ENCODE assay signal across 7 cellular contexts in genomic region chr5:57003576-57003975, GRCh38. TPM values are rescaled to one million over a fixed set of nuclear protein-coding genes. Genes with fewer than 3 reads are reported as not detected.
DNase-seq lines count a peak whose midpoint lies in the region; ATAC-seq, FAIRE-seq and TF ChIP-seq lines count a peak whose summit lies in the region.
"Not testable (repeated sequence)": the region's sequence is repeated elsewhere in the genome, so short reads cannot be mapped to it uniquely, and the experiment has no call there.

No MANE protein-coding gene starts in this region.

- intact Hi-C loops in Caco-2 (cut with micrococcal nuclease; ENCODE audit: unreplicated experiment); PC-3 (cut with micrococcal nuclease); colonic mucosa (cut with DNase I); mucosa of descending colon (cut with DNase I, micrococcal nuclease): not testable (repeated sequence)

- not testable (repeated sequence) for FAIRE-seq in small intestine (lab: Jason Lieb, UNC)

- CTCF ChIA-PET in Caco-2 (lab: Charles Lee); PC-3 (lab: Charles Lee): not testable (repeated sequence)

- H3K4me2 ChIP-seq in PC-3 (ENCODE audit: low read length): peak overlapping the region; percentile 40; the same call in 1 of the 2 replicates
- not testable (repeated sequence) for H3K4me2 ChIP-seq in hepatocyte

- not testable (repeated sequence) for H4K20me1 ChIP-seq in PC-3 (ENCODE audit: low read length); hepatocyte (ENCODE audit: insufficient read depth, poor library complexity, severe bottlenecking)

- H3K9ac ChIP-seq in PC-3 (ENCODE audit: low read length); colonic mucosa (ENCODE audit: low read depth in 2 of 2, low read length in 2 of 2): not testable (repeated sequence)

- not testable (repeated sequence) for BruUV-seq in Caco-2 (replicated peaks; lab: Mats Ljungman, UMichigan); PC-3 (replicated peaks; lab: Mats Ljungman, UMichigan)

- H3K4me1 ChIP-seq in Caco-2: peaks cover 32% of the 10 kb centered on the region
- peaks cover 15% of the 10 kb centered on the region for H3K4me1 ChIP-seq in PC-3 (ENCODE audit: insufficient read depth, low read length)
- not testable (repeated sequence) for H3K4me1 ChIP-seq in colonic mucosa; hepatocyte (ENCODE audit: insufficient read depth); mucosa of descending colon (ENCODE audit: low read depth); small intestine (ENCODE audit: control insufficient read depth in 2 of 2, insufficient read depth in 1 of 2, low read depth in 1 of 2, low read length in 1 of 2)

- peaks cover 24% of the 10 kb centered on the region for H3K4me1 Mint-ChIP-seq in Caco-2 (ENCODE audit: low read depth, unreplicated experiment)
- H3K4me1 Mint-ChIP-seq in osteocyte (ENCODE audit: unreplicated experiment): not testable (repeated sequence)

- not testable (repeated sequence) for H3K4me3 ChIP-seq in Caco-2 (ENCODE audit: low read depth, low read length); PC-3 (ENCODE audit: low read length); colonic mucosa; hepatocyte; mucosa of descending colon; small intestine (ENCODE audit: low read depth in 1 of 2, low read length in 2 of 2)

- not testable (repeated sequence) for H3K36me3 ChIP-seq in Caco-2 (ENCODE audit: control insufficient read depth, insufficient read depth, low read length); PC-3 (ENCODE audit: low read depth, low read length); colonic mucosa; hepatocyte (replicated peaks; ENCODE audit: insufficient read depth, low read depth); mucosa of descending colon (ENCODE audit: low read depth); small intestine (ENCODE audit: control insufficient read depth in 2 of 2, insufficient read depth in 2 of 2, low read length in 2 of 2)

- not testable (repeated sequence) for H3K27me3 ChIP-seq in Caco-2 (replicated peaks; ENCODE audit: control insufficient read depth, insufficient read depth, low read length); PC-3 (ENCODE audit: low read length); colonic mucosa; hepatocyte; small intestine (ENCODE audit: control insufficient read depth in 2 of 2, insufficient read depth in 2 of 2, low read length in 2 of 2)

- not testable (repeated sequence) for H3F3A ChIP-seq in PC-3 (ENCODE audit: low read length, unreplicated experiment)

- not testable (repeated sequence) for H3K9me2 ChIP-seq in PC-3 (replicated peaks; ENCODE audit: low read length); hepatocyte (replicated peaks; ENCODE audit: insufficient read depth)

- not testable (repeated sequence) for H3K79me2 ChIP-seq in PC-3 (ENCODE audit: low read length); hepatocyte

- peak overlapping the region; percentile 30 for H3K27ac Mint-ChIP-seq in Caco-2 (ENCODE audit: unreplicated experiment)
- H3K27ac Mint-ChIP-seq in osteocyte (ENCODE audit: unreplicated experiment): not testable (repeated sequence)

- H3K27ac ChIP-seq in PC-3 (ENCODE audit: low read length): 0 out of 2 replicates have a peak overlapping the region, but pooled peaks have one; percentile 21
- peak overlapping the region; percentile 25 for H3K27ac ChIP-seq in colonic mucosa
- peak overlapping the region; percentile 65 for H3K27ac ChIP-seq in hepatocyte
- H3K27ac ChIP-seq in small intestine (ENCODE audit: low read depth in 1 of 2, low read length in 1 of 2): not testable (repeated sequence)

- H3K9me3 ChIP-seq in Caco-2; PC-3 (ENCODE audit: low read length); colonic mucosa; hepatocyte (ENCODE audit: low read depth); mucosa of descending colon; small intestine (ENCODE audit: control insufficient read depth, low read depth): not testable (repeated sequence)

- not testable (repeated sequence) for TF ChIP-seq CTCF in Caco-2 (IDR thresholded peaks at IDR 0.05; ENCODE audit: insufficient read depth in 1 of 2, low read depth in 1 of 2, low read length in 1 of 2, severe bottlenecking in 1 of 2, unreplicated experiment in 1 of 2); PC-3 (conservative IDR thresholded peaks at IDR 0.05; ENCODE audit: low read depth, low read length); colonic mucosa (IDR thresholded peaks at IDR 0.05); hepatocyte (IDR thresholded peaks at IDR 0.05; ENCODE audit: poor library complexity); mucosa of descending colon (IDR thresholded peaks at IDR 0.05); osteocyte (IDR thresholded peaks at IDR 0.05)

- H2AFZ ChIP-seq in PC-3 (ENCODE audit: low read length); hepatocyte: not testable (repeated sequence)

- not testable (repeated sequence) for H3K36me3 Mint-ChIP-seq in Caco-2 (ENCODE audit: insufficient read depth, unreplicated experiment); osteocyte (ENCODE audit: unreplicated experiment)

- not testable (repeated sequence) for H3K27me3 Mint-ChIP-seq in Caco-2 (ENCODE audit: insufficient read depth, unreplicated experiment)
- H3K27me3 Mint-ChIP-seq in osteocyte (ENCODE audit: unreplicated experiment): peaks cover 49% of the 10 kb centered on the region

- POLR2A ChIA-PET in Caco-2 (lab: Charles Lee); PC-3 (lab: Charles Lee; ENCODE audit: unreplicated experiment): not testable (repeated sequence)

- DNase-seq in Caco-2; PC-3; colonic mucosa; hepatocyte (ENCODE audit: low spot score): not testable (repeated sequence)
- DNase-seq in mucosa of descending colon (peak in 1 of 3 donors; percentile 19), osteocyte (ENCODE audit: extremely low spot score, unreplicated experiment) (peak; percentile 46), small intestine (peak; percentile 68)

- not testable (repeated sequence) for ATAC-seq in PC-3
- peak; percentile 59 for ATAC-seq in mucosa of descending colon

- H3K4me3 Mint-ChIP-seq in Caco-2 (ENCODE audit: unreplicated experiment); osteocyte (ENCODE audit: unreplicated experiment): not testable (repeated sequence)

- H3K9me3 Mint-ChIP-seq in Caco-2 (ENCODE audit: unreplicated experiment); osteocyte (ENCODE audit: unreplicated experiment): not testable (repeated sequence)

- WGBS in hepatocyte (ENCODE audit: low lambda C conversion rate, missing lambda C conversion rate): 92% methylated on average over 5 of the region's 5 CpGs
- WGBS in small intestine, 3 donors: 71 to 90% (median 81%) methylated on average over 5 of the region's 5 CpGs

RNA-seq across cellular contexts. Expression of gene MIER3, which starts 51.7 kb away (rescaled TPM):
- total RNA-seq in Caco-2 (2022): 52.7 and 54.0 TPM in 2 replicates
- total RNA-seq in PC-3 (2014; rRNA removed): 5.8 and 6.5 TPM in 2 replicates
- 100 to 1,000 TPM in 1 of 2 donors, 10 to 100 TPM in 1; 56.0 to 112 TPM for total RNA-seq in colonic mucosa
- 33.3 and 41.9 TPM in 2 replicates for total RNA-seq in hepatocyte
- polyA plus RNA-seq in hepatocyte: 7.1 and 8.5 TPM in 2 replicates
- 100 to 1,000 TPM in 2 of 3 donors, 10 to 100 TPM in 1; 95.6 to 171 (median 100) TPM for total RNA-seq in mucosa of descending colon
- total RNA-seq in osteocyte: 22.4 and 22.6 TPM in 2 replicates
- polyA plus RNA-seq in small intestine: 10 to 100 TPM in 2 of 3 donors, 1 to 10 TPM in 1; 7.1 to 35.4 (median 26.2) TPM
